Comparison of ENCODE assay signal across 1 cellular context in the genomic region with DNA sequence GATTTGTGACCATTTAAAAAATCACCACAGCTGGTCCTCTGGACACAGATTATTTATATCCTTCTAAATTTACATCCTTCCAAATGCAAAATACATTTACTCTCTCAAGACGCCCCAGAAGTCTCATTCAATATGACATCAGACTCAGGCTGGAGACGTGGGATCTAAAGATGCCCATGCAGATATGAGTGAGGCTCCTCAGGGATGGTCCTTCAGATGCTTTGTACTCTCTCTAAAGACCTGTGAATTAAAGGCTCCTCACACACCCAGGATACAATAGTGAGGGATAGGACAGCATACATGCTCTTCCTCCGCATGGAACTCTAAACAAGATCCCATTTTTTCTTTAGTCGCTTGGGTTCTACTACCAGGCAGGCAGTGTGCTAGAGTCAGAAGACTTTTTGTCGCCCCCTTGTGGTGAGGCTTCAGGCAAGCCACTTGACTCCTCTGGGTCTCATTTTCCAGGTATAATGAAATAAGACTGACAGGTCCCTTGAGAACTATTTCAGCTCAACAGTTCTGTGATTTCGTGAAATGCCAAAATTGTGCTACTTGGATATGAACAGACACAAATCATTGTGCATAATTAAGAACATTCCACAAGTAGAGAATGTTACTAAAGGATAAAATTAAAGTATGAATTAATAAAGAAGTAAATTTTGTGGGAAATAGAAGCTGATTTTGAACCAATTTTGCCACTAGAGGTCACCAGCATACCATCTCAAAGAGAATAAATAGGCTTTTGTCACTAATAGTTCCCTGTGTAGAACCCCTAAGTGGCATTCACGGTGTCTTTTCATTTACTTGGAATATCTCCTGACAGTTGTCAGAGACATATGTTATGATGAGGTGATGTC.
A peak's percentile ranks its signal among the peaks of the same experiment; 100 is the strongest.
TF ChIP-seq lines count a peak whose summit lies in the region.

No MANE protein-coding gene starts in this region.

TF ChIP-seq in HEK293, 187 proteins besides CTCF, POLR2A, EP300 and RAD21 (continued from another document):
- TF ChIP-seq, protein P1, sequence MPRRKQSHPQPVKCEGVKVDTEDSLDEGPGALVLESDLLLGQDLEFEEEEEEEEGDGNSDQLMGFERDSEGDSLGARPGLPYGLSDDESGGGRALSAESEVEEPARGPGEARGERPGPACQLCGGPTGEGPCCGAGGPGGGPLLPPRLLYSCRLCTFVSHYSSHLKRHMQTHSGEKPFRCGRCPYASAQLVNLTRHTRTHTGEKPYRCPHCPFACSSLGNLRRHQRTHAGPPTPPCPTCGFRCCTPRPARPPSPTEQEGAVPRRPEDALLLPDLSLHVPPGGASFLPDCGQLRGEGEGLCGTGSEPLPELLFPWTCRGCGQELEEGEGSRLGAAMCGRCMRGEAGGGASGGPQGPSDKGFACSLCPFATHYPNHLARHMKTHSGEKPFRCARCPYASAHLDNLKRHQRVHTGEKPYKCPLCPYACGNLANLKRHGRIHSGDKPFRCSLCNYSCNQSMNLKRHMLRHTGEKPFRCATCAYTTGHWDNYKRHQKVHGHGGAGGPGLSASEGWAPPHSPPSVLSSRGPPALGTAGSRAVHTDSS (tag by site-specific recombination; IDR thresholded peaks at IDR 0.05) = peak; percentile 13; the same call in 1 of the 2 replicates
- no peak for TF ChIP-seq BCL11A (tag by site-specific recombination; IDR thresholded peaks at IDR 0.05; ENCODE audit: low read depth)
